In genomic region chr2:111522231-111522768, GRCh38 we compare ENCODE assay signal across 1 cellular context.
TF ChIP-seq lines count a peak whose summit lies in the region.

No MANE protein-coding gene starts in this region.

TF ChIP-seq in HepG2, 621 proteins besides CTCF, POLR2A, EP300 and RAD21 (continued from another document and continues in another):
- TF ChIP-seq, protein P1, sequence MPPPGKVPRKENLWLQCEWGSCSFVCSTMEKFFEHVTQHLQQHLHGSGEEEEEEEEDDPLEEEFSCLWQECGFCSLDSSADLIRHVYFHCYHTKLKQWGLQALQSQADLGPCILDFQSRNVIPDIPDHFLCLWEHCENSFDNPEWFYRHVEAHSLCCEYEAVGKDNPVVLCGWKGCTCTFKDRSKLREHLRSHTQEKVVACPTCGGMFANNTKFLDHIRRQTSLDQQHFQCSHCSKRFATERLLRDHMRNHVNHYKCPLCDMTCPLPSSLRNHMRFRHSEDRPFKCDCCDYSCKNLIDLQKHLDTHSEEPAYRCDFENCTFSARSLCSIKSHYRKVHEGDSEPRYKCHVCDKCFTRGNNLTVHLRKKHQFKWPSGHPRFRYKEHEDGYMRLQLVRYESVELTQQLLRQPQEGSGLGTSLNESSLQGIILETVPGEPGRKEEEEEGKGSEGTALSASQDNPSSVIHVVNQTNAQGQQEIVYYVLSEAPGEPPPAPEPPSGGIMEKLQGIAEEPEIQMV (CRISPR knock-in tag; IDR thresholded peaks at IDR 0.05; ENCODE audit: low read depth) = no peak
- TF ChIP-seq FUBP1 (CRISPR knock-in tag; IDR thresholded peaks at IDR 0.05; ENCODE audit: borderline replicate concordance) = no peak
- TF ChIP-seq, protein P2, sequence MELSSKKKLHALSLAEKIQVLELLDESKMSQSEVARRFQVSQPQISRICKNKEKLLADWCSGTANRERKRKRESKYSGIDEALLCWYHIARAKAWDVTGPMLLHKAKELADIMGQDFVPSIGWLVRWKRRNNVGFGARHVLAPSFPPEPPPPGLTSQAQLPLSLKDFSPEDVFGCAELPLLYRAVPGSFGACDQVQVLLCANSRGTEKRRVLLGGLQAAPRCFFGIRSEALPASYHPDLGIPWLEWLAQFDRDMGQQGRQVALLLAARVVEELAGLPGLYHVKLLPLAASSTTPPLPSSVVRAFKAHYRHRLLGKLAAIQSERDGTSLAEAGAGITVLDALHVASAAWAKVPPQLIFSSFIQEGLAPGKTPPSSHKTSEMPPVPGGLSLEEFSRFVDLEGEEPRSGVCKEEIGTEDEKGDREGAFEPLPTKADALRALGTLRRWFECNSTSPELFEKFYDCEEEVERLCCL (CRISPR knock-in tag; IDR thresholded peaks at IDR 0.05; ENCODE audit: borderline replicate concordance) = no peak
- TF ChIP-seq FOSL2 (CRISPR knock-in tag; IDR thresholded peaks at IDR 0.05) = peak; percentile 80
- TF ChIP-seq CEBPZ (IDR thresholded peaks at IDR 0.05; ENCODE audit: low read length) = no peak
- no peak for TF ChIP-seq ELF1 (CRISPR knock-in tag; IDR thresholded peaks at IDR 0.05)
- TF ChIP-seq, protein P3, sequence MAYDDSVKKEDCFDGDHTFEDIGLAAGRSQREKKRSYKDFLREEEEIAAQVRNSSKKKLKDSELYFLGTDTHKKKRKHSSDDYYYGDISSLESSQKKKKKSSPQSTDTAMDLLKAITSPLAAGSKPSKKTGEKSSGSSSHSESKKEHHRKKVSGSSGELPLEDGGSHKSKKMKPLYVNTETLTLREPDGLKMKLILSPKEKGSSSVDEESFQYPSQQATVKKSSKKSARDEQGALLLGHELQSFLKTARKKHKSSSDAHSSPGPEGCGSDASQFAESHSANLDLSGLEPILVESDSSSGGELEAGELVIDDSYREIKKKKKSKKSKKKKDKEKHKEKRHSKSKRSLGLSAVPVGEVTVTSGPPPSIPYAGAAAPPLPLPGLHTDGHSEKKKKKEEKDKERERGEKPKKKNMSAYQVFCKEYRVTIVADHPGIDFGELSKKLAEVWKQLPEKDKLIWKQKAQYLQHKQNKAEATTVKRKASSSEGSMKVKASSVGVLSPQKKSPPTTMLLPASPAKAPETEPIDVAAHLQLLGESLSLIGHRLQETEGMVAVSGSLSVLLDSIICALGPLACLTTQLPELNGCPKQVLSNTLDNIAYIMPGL (CRISPR knock-in tag; IDR thresholded peaks at IDR 0.05; ENCODE audit: borderline replicate concordance in 1 of 2, low read depth in 1 of 2) = no peak
- no peak for TF ChIP-seq ISX (CRISPR knock-in tag; conservative IDR thresholded peaks at IDR 0.05)
- TF ChIP-seq ZNF687 (CRISPR knock-in tag; IDR thresholded peaks at IDR 0.05) = no peak
- TF ChIP-seq SOX5 (CRISPR knock-in tag; IDR thresholded peaks at IDR 0.05; ENCODE audit: borderline replicate concordance) = peak; percentile 65; the same call in 1 of the 2 replicates
- TF ChIP-seq MYPOP (CRISPR knock-in tag; IDR thresholded peaks at IDR 0.05) = peak; percentile 49; the same call in 1 of the 2 replicates
- TF ChIP-seq, protein P4, sequence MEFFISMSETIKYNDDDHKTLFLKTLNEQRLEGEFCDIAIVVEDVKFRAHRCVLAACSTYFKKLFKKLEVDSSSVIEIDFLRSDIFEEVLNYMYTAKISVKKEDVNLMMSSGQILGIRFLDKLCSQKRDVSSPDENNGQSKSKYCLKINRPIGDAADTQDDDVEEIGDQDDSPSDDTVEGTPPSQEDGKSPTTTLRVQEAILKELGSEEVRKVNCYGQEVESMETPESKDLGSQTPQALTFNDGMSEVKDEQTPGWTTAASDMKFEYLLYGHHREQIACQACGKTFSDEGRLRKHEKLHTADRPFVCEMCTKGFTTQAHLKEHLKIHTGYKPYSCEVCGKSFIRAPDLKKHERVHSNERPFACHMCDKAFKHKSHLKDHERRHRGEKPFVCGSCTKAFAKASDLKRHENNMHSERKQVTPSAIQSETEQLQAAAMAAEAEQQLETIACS (CRISPR knock-in tag; IDR thresholded peaks at IDR 0.05) = no peak
- no peak for TF ChIP-seq U2AF2 (IDR thresholded peaks at IDR 0.05; ENCODE audit: low read depth, low read length)
- peak; percentile 97 for TF ChIP-seq GATAD2A (CRISPR knock-in tag; IDR thresholded peaks at IDR 0.05)
- TF ChIP-seq CC2D1A (CRISPR knock-in tag; IDR thresholded peaks at IDR 0.05) = no peak
- TF ChIP-seq TFDP1 (CRISPR knock-in tag; IDR thresholded peaks at IDR 0.05; ENCODE audit: borderline replicate concordance) = no peak
- no peak; the same call in 1 of the 2 replicates for TF ChIP-seq NCOR1 (IDR thresholded peaks at IDR 0.05; ENCODE audit: borderline replicate concordance, low read length)
- TF ChIP-seq, protein P5, sequence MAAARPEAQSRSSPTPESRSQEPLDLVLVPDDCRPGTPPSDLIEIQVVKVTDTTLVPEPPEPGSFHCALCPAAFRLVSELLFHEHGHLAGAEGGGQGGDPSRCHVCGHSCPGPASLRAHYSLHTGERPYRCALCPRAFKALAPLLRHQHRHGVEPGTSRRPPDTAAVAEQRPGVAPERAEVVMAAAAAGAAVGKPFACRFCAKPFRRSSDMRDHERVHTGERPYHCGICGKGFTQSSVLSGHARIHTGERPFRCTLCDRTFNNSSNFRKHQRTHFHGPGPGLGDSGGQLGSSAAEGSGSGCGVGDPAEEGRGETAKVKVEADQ (CRISPR knock-in tag; IDR thresholded peaks at IDR 0.05; ENCODE audit: borderline replicate concordance) = no peak
- TF ChIP-seq FLYWCH1 (CRISPR knock-in tag; IDR thresholded peaks at IDR 0.05) = no peak
- TF ChIP-seq CENPX (CRISPR knock-in tag; IDR thresholded peaks at IDR 0.05) = no peak
- TF ChIP-seq ZNF253 (CRISPR knock-in tag; IDR thresholded peaks at IDR 0.05; ENCODE audit: borderline replicate concordance) = no peak
- TF ChIP-seq, protein P6, sequence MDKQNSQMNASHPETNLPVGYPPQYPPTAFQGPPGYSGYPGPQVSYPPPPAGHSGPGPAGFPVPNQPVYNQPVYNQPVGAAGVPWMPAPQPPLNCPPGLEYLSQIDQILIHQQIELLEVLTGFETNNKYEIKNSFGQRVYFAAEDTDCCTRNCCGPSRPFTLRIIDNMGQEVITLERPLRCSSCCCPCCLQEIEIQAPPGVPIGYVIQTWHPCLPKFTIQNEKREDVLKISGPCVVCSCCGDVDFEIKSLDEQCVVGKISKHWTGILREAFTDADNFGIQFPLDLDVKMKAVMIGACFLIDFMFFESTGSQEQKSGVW (CRISPR knock-in tag; IDR thresholded peaks at IDR 0.05; ENCODE audit: borderline replicate concordance) = no peak
- no peak for TF ChIP-seq SOX6 (IDR thresholded peaks at IDR 0.05)
- peak; percentile 68 for TF ChIP-seq SOX6 (CRISPR knock-in tag; IDR thresholded peaks at IDR 0.05)
